ENCODE assay signal across 16 cellular contexts in genomic region chr15:57298843-57299550, GRCh38.
A peak's percentile ranks its signal among the peaks of the same experiment; 100 is the strongest.
DNase-seq lines count a peak whose midpoint lies in the region; ATAC-seq and TF ChIP-seq lines count a peak whose summit lies in the region.
"Had no signal": no experiment of that assay in that cellular context is flagged by ENCODE, and none has a peak within 500 bp of the region (broad histone marks: within the 10 kb centered on the region; RNA-seq: fewer than 3 reads in every experiment).

No MANE protein-coding gene starts in this region.

- H3K9me3 Mint-ChIP-seq in chondrocyte (ENCODE audit: low read depth), result no peaks in the 10 kb centered on the region
- no peaks in the 10 kb centered on the region for H3K9me3 Mint-ChIP-seq in stimulated activated effector memory CD8-positive, alpha-beta T cell treated with anti-CD3 and anti-CD28 coated beads, Interleukin-12 subunit alpha, Interleukin-12 subunit beta, amount 100 ng/mL, for 72 hours
- H3K9me3 Mint-ChIP-seq in endodermal cell, result no peaks in the 10 kb centered on the region

- peaks cover under 1% of the 10 kb centered on the region for H3K36me3 ChIP-seq in endodermal cell (ENCODE audit: control insufficient read depth, insufficient read depth, low read length)
- H3K36me3 ChIP-seq: transverse colon had no signal

- no peak overlapping the region for H3K27ac ChIP-seq in endodermal cell (ENCODE audit: low read depth, low read length)
- H3K27ac ChIP-seq: transverse colon had no signal

- H3K27ac Mint-ChIP-seq in chondrocyte (ENCODE audit: unreplicated experiment) (peak overlapping the region; percentile 23), endodermal cell (no peak overlapping the region)
- H3K27ac Mint-ChIP-seq in stimulated activated effector memory CD8-positive, alpha-beta T cell treated with anti-CD3 and anti-CD28 coated beads, Interleukin-12 subunit alpha, Interleukin-12 subunit beta, amount 100 ng/mL, for 72 hours, result peak overlapping the region; percentile 60

- H3K4me3 Mint-ChIP-seq in chondrocyte (ENCODE audit: unreplicated experiment), result no peak overlapping the region
- no peak overlapping the region for H3K4me3 Mint-ChIP-seq in stimulated activated effector memory CD8-positive, alpha-beta T cell treated with anti-CD3 and anti-CD28 coated beads, Interleukin-12 subunit alpha, Interleukin-12 subunit beta, amount 100 ng/mL, for 72 hours
- H3K4me3 Mint-ChIP-seq in endodermal cell, result no peak overlapping the region
- H3K4me3 Mint-ChIP-seq: brain had no signal

- no peaks in the 10 kb centered on the region for H3K9me3 ChIP-seq in endodermal cell (ENCODE audit: control insufficient read depth, low read length)
- H3K9me3 ChIP-seq: transverse colon had no signal

- no peaks in the 10 kb centered on the region for H3K4me1 ChIP-seq in endodermal cell (ENCODE audit: control insufficient read depth, insufficient read depth, low read length)

- ATAC-seq in stimulated activated effector memory CD8-positive, alpha-beta T cell treated with anti-CD3 and anti-CD28 coated beads, Interleukin-12 subunit alpha, Interleukin-12 subunit beta, amount 100 ng/mL, for 72 hours, result peak; percentile 38
- no peak for ATAC-seq in HG03045 (IDR thresholded peaks at IDR 0.05; ENCODE audit: unreplicated experiment)

- H3K4me1 Mint-ChIP-seq in chondrocyte (ENCODE audit: low read depth), result peaks cover 11% of the 10 kb centered on the region
- peaks cover 15% of the 10 kb centered on the region for H3K4me1 Mint-ChIP-seq in stimulated activated effector memory CD8-positive, alpha-beta T cell treated with anti-CD3 and anti-CD28 coated beads, Interleukin-12 subunit alpha, Interleukin-12 subunit beta, amount 100 ng/mL, for 72 hours
- H3K4me1 Mint-ChIP-seq in endodermal cell, result peaks cover 6% of the 10 kb centered on the region
- H3K4me1 Mint-ChIP-seq: brain had no signal

- peak; percentile 35 for DNase-seq in activated CD8-positive, alpha-beta memory T cell treated with anti-CD3 and anti-CD28 coated beads for 24 hours
- DNase-seq in activated CD8-positive, alpha-beta memory T cell treated with anti-CD3 and anti-CD28 coated beads, Interleukin-2, amount 50 U/mL, for 4 hours, result no peak
- peak; percentile 87 for DNase-seq in NCI-H2171 (lab: John Stamatoyannopoulos, UW)
- DNase-seq in chondrocyte (ENCODE audit: low spot score), result no peak
- DNase-seq in stimulated activated effector memory CD8-positive, alpha-beta T cell treated with anti-CD3 and anti-CD28 coated beads, Interleukin-12 subunit alpha, Interleukin-12 subunit beta, amount 100 ng/mL, for 72 hours (ENCODE audit: low spot score in 2 of 2), result no peak
- DNase-seq in DMS53 treated with DMSO at 0.1 percent for 48 hours (lab: John Stamatoyannopoulos, UW; ENCODE audit: unreplicated experiment), result no peak
- DNase-seq in endodermal cell, result no peak
- DNase-seq: activated CD4-positive, alpha-beta T cell treated with anti-CD3 and anti-CD28 coated beads, Interleukin-2, amount 50 U/mL, for 1 hour; activated effector memory CD4-positive, alpha-beta T cell treated with anti-CD3 and anti-CD28 coated beads, Interleukin-2, amount 50 U/mL, for 16 hours; DMS153; effector CD8-positive, alpha-beta T cell; NCI-H187; posterior cingulate gyrus; transverse colon had no signal

- no peaks in the 10 kb centered on the region for H3K27me3 ChIP-seq in endodermal cell (ENCODE audit: control insufficient read depth, insufficient read depth, low read length, poor library complexity, severe bottlenecking)
- H3K27me3 ChIP-seq: transverse colon had no signal

- H3K9ac ChIP-seq in endodermal cell (ENCODE audit: extremely low read depth, low read length, poor library complexity, severe bottlenecking), result no peak overlapping the region

- 93 to 94% methylated on average over 5 to 14 of the region's 14 CpGs for WGBS in endodermal cell (ENCODE audit: insufficient coverage in 1 of 2, insufficient read length in 1 of 2), 2 experiments

- H3K36me3 Mint-ChIP-seq in chondrocyte (ENCODE audit: low read depth) (no peaks in the 10 kb centered on the region), endodermal cell (ENCODE audit: low read depth) (no peaks in the 10 kb centered on the region)
- H3K36me3 Mint-ChIP-seq in stimulated activated effector memory CD8-positive, alpha-beta T cell treated with anti-CD3 and anti-CD28 coated beads, Interleukin-12 subunit alpha, Interleukin-12 subunit beta, amount 100 ng/mL, for 72 hours, result no peaks in the 10 kb centered on the region

- H3K27me3 Mint-ChIP-seq in chondrocyte (ENCODE audit: low read depth), result no peaks in the 10 kb centered on the region
- H3K27me3 Mint-ChIP-seq in endodermal cell (ENCODE audit: insufficient read depth), result no peaks in the 10 kb centered on the region

- H3K4me3 ChIP-seq in endodermal cell (ENCODE audit: low read length), result no peak overlapping the region
- H3K4me3 ChIP-seq: transverse colon had no signal

- TF ChIP-seq CTCF in chondrocyte (IDR thresholded peaks at IDR 0.05) (no peak), endodermal cell (conservative IDR thresholded peaks at IDR 0.05) (no peak)

Comparison
In these comparisons a context has a peak if more than half of its experiments do, and no peak if none do; other contexts are left out.
1. DNase-seq: peak in activated CD8-positive, alpha-beta memory T cell treated with anti-CD3 and anti-CD28 coated beads for 24 hours (single experiment) and NCI-H2171 (single experiment); none in activated CD8-positive, alpha-beta memory T cell treated with anti-CD3 and anti-CD28 coated beads, Interleukin-2, amount 50 U/mL, for 4 hours (single experiment), chondrocyte (single experiment), stimulated activated effector memory CD8-positive, alpha-beta T cell treated with anti-CD3 and anti-CD28 coated beads, Interleukin-12 subunit alpha, Interleukin-12 subunit beta, amount 100 ng/mL, for 72 hours (0 of 2), DMS53 treated with DMSO at 0.1 percent for 48 hours (single experiment) and endodermal cell (single experiment).